16 cellular contexts compared by ENCODE assay signal in genomic region chr1:244212219-244212618, GRCh38.
A peak's percentile ranks its signal among the peaks of the same experiment; 100 is the strongest.
DNase-seq lines count a peak whose midpoint lies in the region; ATAC-seq, FAIRE-seq and TF ChIP-seq lines count a peak whose summit lies in the region.
"Had no signal": no experiment of that assay in that cellular context is flagged by ENCODE, and none has a peak within 500 bp of the region (broad histone marks: within the 10 kb centered on the region; RNA-seq: fewer than 3 reads in every experiment).

No MANE protein-coding gene starts in this region.

- H3K27me3 ChIP-seq in IMR-90 (ENCODE audit: control insufficient read depth, insufficient read depth, low read length) (no peaks in the 10 kb centered on the region), HepG2 (ENCODE audit: control insufficient read depth in 1 of 2, insufficient read depth in 2 of 2, low read length in 2 of 2) (no peaks in the 10 kb centered on the region; a peak in 1 of 5 replicates)

- POLR2A ChIA-PET in IMR-90 (lab: Charles Lee; ENCODE audit: unreplicated experiment) (no interaction called here), HepG2 (lab: Yijun Ruan, JAX) (no interaction called here)

- TF ChIP-seq POLR2A in IMR-90 (IDR thresholded peaks at IDR 0.05; ENCODE audit: low read depth, low read length) (no peak), HepG2 (IDR thresholded peaks at IDR 0.05; ENCODE audit: insufficient read depth in 1 of 2, low read depth in 2 of 2, low read length in 2 of 2) (no peak)

- H3K27ac ChIP-seq in IMR-90 (ENCODE audit: insufficient read depth, low read length) = no peak overlapping the region
- H3K27ac ChIP-seq in HepG2 (ENCODE audit: extremely low read length, insufficient read depth, low read length) = no peak overlapping the region

- peaks cover 3% of the 10 kb centered on the region; the same call in 1 of the 2 replicates for H3K9me1 ChIP-seq in IMR-90 (ENCODE audit: insufficient read depth, low read length)

- H3K4me2 ChIP-seq in IMR-90 (ENCODE audit: low read depth, low read length) = no peak overlapping the region
- H3K4me2 ChIP-seq in HepG2 (ENCODE audit: low read depth, low read length) = no peak overlapping the region

- H3K9me3 Mint-ChIP-seq in nephron progenitor cell = peaks cover 9% of the 10 kb centered on the region
- H3K9me3 Mint-ChIP-seq in type B pancreatic cell = no peaks in the 10 kb centered on the region
- H3K9me3 Mint-ChIP-seq: CD4-positive, alpha-beta T cell had no signal

- H3K4ac ChIP-seq in IMR-90 (ENCODE audit: low read depth, low read length) = peak overlapping the region; percentile 42; the same call in 1 of the 2 replicates

- BruUV-seq in IMR-90 (replicated peaks; lab: Mats Ljungman, UMichigan) = no TSS peak
- no TSS peak for BruUV-seq in HepG2 (replicated peaks; lab: Mats Ljungman, UMichigan)

- H3K14ac ChIP-seq in IMR-90 (replicated peaks; ENCODE audit: low read depth, low read length) = 0 out of 2 replicates have a peak overlapping the region, but pooled peaks have one; percentile 9

- H2AFZ ChIP-seq in IMR-90 (replicated peaks; ENCODE audit: low read length, poor library complexity) (peak overlapping the region; percentile 59), HepG2 (ENCODE audit: low read length) (peak overlapping the region; percentile 27)

- H4K91ac ChIP-seq in IMR-90 (ENCODE audit: insufficient read depth, low read depth, low read length) = peak overlapping the region; percentile 51

- no peak overlapping the region for H4K5ac ChIP-seq in IMR-90 (ENCODE audit: low read depth, low read length)

- H2BK120ac ChIP-seq in IMR-90 (ENCODE audit: low read depth, low read length) = peak overlapping the region; percentile 47; the same call in 1 of the 2 replicates

- H2BK20ac ChIP-seq in IMR-90 (ENCODE audit: low read depth, low read length) = peak overlapping the region; percentile 73

- no peak overlapping the region for H3K18ac ChIP-seq in IMR-90 (ENCODE audit: low read depth, low read length)

- CTCF ChIA-PET in IMR-90 (lab: Yijun Ruan, JAX) (no interaction called here), HepG2 (lab: Yijun Ruan, JAX; ENCODE audit: low intra/inter-chr PET ratio, low total read pairs) (no interaction called here)

- no peak overlapping the region for H3K23ac ChIP-seq in IMR-90 (ENCODE audit: low read depth, low read length)

- no peak overlapping the region for H3K9ac ChIP-seq in IMR-90 (ENCODE audit: low read depth, low read length)
- H3K9ac ChIP-seq in HepG2 (ENCODE audit: insufficient read depth, low read depth, low read length) = no peak overlapping the region

- intact Hi-C loops in IMR-90 (cut with micrococcal nuclease) (loop anchor here (5.0 kb wide), 1 partner anchor 165 kb away; no protein-coding TSS in a partner anchor), HepG2 (cut with micrococcal nuclease; ENCODE audit: unreplicated experiment) (no loop called here)

- no peak overlapping the region for H2BK5ac ChIP-seq in IMR-90 (ENCODE audit: low read depth, low read length, poor library complexity, severe bottlenecking)

- no peak overlapping the region; a peak in 1 of 4 replicates for H4K8ac ChIP-seq in IMR-90 (ENCODE audit: low read depth in 2 of 2, low read length in 2 of 2)

- 100% methylated on average over 1 of the region's 6 CpGs; no CpG with 5 or more reads in 1 of the 2 experiments for WGBS in IMR-90 (ENCODE audit: extremely low coverage in 2 of 2, insufficient read length in 1 of 2), 2 experiments
- 42% methylated on average over 6 of the region's 6 CpGs for WGBS in HepG2 (ENCODE audit: low lambda C conversion rate)

- H3K36me3 Mint-ChIP-seq in nephron progenitor cell (ENCODE audit: low read depth) = no peaks in the 10 kb centered on the region
- H3K36me3 Mint-ChIP-seq in type B pancreatic cell = no peaks in the 10 kb centered on the region

- H3K4me1 Mint-ChIP-seq in nephron progenitor cell (peaks cover 6% of the 10 kb centered on the region), type B pancreatic cell (ENCODE audit: unreplicated experiment) (peaks cover 8% of the 10 kb centered on the region)

- H2BK15ac ChIP-seq in IMR-90 (ENCODE audit: low read depth, low read length) = peak overlapping the region; percentile 93

- in situ Hi-C loops in IMR-90 (cut with MboI; ENCODE audit: low sequenced_read_pairs) = no loop called here
- in situ Hi-C loops in HepG2 (cut with HindIII; ENCODE audit: extremely low pct_ligation_motif_present, low pct_unique_long_range_greater_than_20kb) = no loop called here

- dilution Hi-C loops in IMR-90 (cut with HindIII; ENCODE audit: low sequenced_read_pairs, unreplicated experiment) = no loop called here

- no peaks in the 10 kb centered on the region for H3K9me3 ChIP-seq in IMR-90 (ENCODE audit: control insufficient read depth, insufficient read depth, low read length)
- H3K9me3 ChIP-seq in HepG2 (ENCODE audit: low read length) = no peaks in the 10 kb centered on the region
- H3K9me3 ChIP-seq: HAP-1 had no signal

- no peak for TF ChIP-seq EP300 in HepG2 (IDR thresholded peaks at IDR 0.05; ENCODE audit: low read depth in 2 of 2, low read length in 2 of 2)
- TF ChIP-seq EP300 in HepG2 (CRISPR knock-in tag; IDR thresholded peaks at IDR 0.05; ENCODE audit: borderline replicate concordance) = no peak

- no peak for TF ChIP-seq CTCF in IMR-90 (conservative IDR thresholded peaks at IDR 0.05; ENCODE audit: low read depth, low read length)
- TF ChIP-seq CTCF in HepG2 (CRISPR knock-in tag; IDR thresholded peaks at IDR 0.05) = no peak
- no peak for TF ChIP-seq CTCF in nephron progenitor cell (IDR thresholded peaks at IDR 0.05)
- no peak for TF ChIP-seq CTCF in type B pancreatic cell (conservative IDR thresholded peaks at IDR 0.05)

- H3K27ac Mint-ChIP-seq in nephron progenitor cell (peak overlapping the region; percentile 61), type B pancreatic cell (no peak overlapping the region)
- H3K27ac Mint-ChIP-seq: B cell; CD4-positive, alpha-beta T cell had no signal

- H3K79me2 ChIP-seq in HepG2 (ENCODE audit: insufficient read depth, low read length) = no peaks in the 10 kb centered on the region

- peak overlapping the region; percentile 62 for H2AK5ac ChIP-seq in IMR-90 (ENCODE audit: low read depth, low read length)

- peaks cover 8% of the 10 kb centered on the region for H3K27me3 Mint-ChIP-seq in nephron progenitor cell (ENCODE audit: low read depth, poor library complexity)
- no peaks in the 10 kb centered on the region for H3K27me3 Mint-ChIP-seq in type B pancreatic cell
- H3K27me3 Mint-ChIP-seq: B cell; CD4-positive, alpha-beta T cell had no signal

- no peak overlapping the region for H3K56ac ChIP-seq in IMR-90 (ENCODE audit: extremely low read depth, insufficient read depth, low read length)

- no peak for FAIRE-seq in HepG2 (lab: Jason Lieb, UNC)
- FAIRE-seq: A204.1, GM12878, GM18507 had no signal

- peak overlapping the region; percentile 65 for H2AK9ac ChIP-seq in IMR-90 (replicated peaks; ENCODE audit: low read depth, low read length, poor library complexity)

- DNase-seq in IMR-90 (no peak), NCI-H446 treated with DMSO at 0.1 percent for 48 hours (lab: John Stamatoyannopoulos, UW) (peak; percentile 77), HepG2 (ENCODE audit: low spot score) (no peak), nephron progenitor cell (no peak), type B pancreatic cell (ENCODE audit: extremely low spot score, unreplicated experiment) (no peak), activated T-cell treated with anti-CD3 and anti-CD28 coated beads for 4 hours (no peak), NOMO-1 (lab: John Stamatoyannopoulos, UW; ENCODE audit: unreplicated experiment in 2 of 2) (no peak)
- DNase-seq: CD4-positive, alpha-beta T cell; DMS79; GOT3 had no signal

- H3K4me3 ChIP-seq in IMR-90 (ENCODE audit: insufficient read depth, low read depth, low read length) (no peak overlapping the region), HepG2 (replicated peaks in 1 of 3; ENCODE audit: insufficient read depth in 1 of 3, low read depth in 2 of 3, low read length in 3 of 3) (no peak overlapping the region)
- H3K4me3 ChIP-seq: GM12878, HAP-1 had no signal

- no peaks in the 10 kb centered on the region for H3K36me3 ChIP-seq in IMR-90 (ENCODE audit: control insufficient read depth, insufficient read depth, low read length)
- no peaks in the 10 kb centered on the region for H3K36me3 ChIP-seq in HepG2 (replicated peaks in 1 of 2; ENCODE audit: control insufficient read depth in 1 of 2, insufficient read depth in 2 of 2, low read length in 2 of 2)
- H3K36me3 ChIP-seq: HAP-1 had no signal

- H3K4me3 Mint-ChIP-seq in nephron progenitor cell = no peak overlapping the region
- no peak overlapping the region for H3K4me3 Mint-ChIP-seq in type B pancreatic cell
- H3K4me3 Mint-ChIP-seq: B cell; CD4-positive, alpha-beta T cell had no signal

- no peak for TF ChIP-seq RAD21 in IMR-90 (IDR thresholded peaks at IDR 0.05; ENCODE audit: low read length)
- no peak for TF ChIP-seq RAD21 in HepG2 (CRISPR knock-in tag; IDR thresholded peaks at IDR 0.05)

- peaks cover 11% of the 10 kb centered on the region for H3K4me1 ChIP-seq in IMR-90 (ENCODE audit: control insufficient read depth, insufficient read depth, low read length)
- peaks cover 36% of the 10 kb centered on the region for H3K4me1 ChIP-seq in HepG2 (ENCODE audit: insufficient read depth, low read length)
- H3K4me1 ChIP-seq: HAP-1 had no signal

- no peaks in the 10 kb centered on the region for H3K79me1 ChIP-seq in IMR-90 (ENCODE audit: low read depth in 1 of 2, low read length in 2 of 2)

- H4K20me1 ChIP-seq in IMR-90 (ENCODE audit: insufficient read depth, low read length) = no peaks in the 10 kb centered on the region
- H4K20me1 ChIP-seq in HepG2 (ENCODE audit: insufficient read depth, low read length) = no peaks in the 10 kb centered on the region

- ATAC-seq in IMR-90 (ENCODE audit: low read depth) (no peak), HepG2 (no peak), GM21576 (IDR thresholded peaks at IDR 0.05; ENCODE audit: unreplicated experiment) (no peak)
- ATAC-seq: GM12878 had no signal

TF ChIP-seq in IMR-90, 13 proteins besides CTCF, POLR2A, EP300 and RAD21 (continues in another document):
- no peak for TF ChIP-seq MAZ (IDR thresholded peaks at IDR 0.05; ENCODE audit: borderline replicate concordance, low read depth, low read length)

TF ChIP-seq in HepG2, 621 proteins besides CTCF, POLR2A, EP300 and RAD21:
- no peak for TF ChIP-seq XBP1 (CRISPR knock-in tag; IDR thresholded peaks at IDR 0.05)
- TF ChIP-seq MEIS1 (CRISPR knock-in tag; IDR thresholded peaks at IDR 0.05; ENCODE audit: borderline replicate concordance) = no peak
- TF ChIP-seq TMF1 (CRISPR knock-in tag; IDR thresholded peaks at IDR 0.05; ENCODE audit: low read depth) = no peak
